16 cellular contexts compared by ENCODE assay signal in genomic region chrX:132689741-132690140, GRCh38.
DNase-seq lines count a peak whose midpoint lies in the region; FAIRE-seq and TF ChIP-seq lines count a peak whose summit lies in the region.
"Had no signal": no experiment of that assay in that cellular context is flagged by ENCODE, and none has a peak within 500 bp of the region (broad histone marks: within the 10 kb centered on the region; RNA-seq: fewer than 3 reads in every experiment).

No MANE protein-coding gene starts in this region.

- H3K4me2 ChIP-seq in H1 (ENCODE audit: insufficient read depth in 1 of 2, low read depth in 2 of 2, low read length in 2 of 2) = no peak overlapping the region
- no peak overlapping the region for H3K4me2 ChIP-seq in GM23248 (ENCODE audit: unreplicated experiment)

- intact Hi-C loops in lower leg skin (cut with DNase I; ENCODE audit: low total_unique reads) = no loop called here

- H3F3A ChIP-seq in GM23248 (ENCODE audit: insufficient read depth) = no peaks in the 10 kb centered on the region

- H2BK15ac ChIP-seq in H1 (ENCODE audit: low read length) = no peak overlapping the region

- no peak overlapping the region for H2BK20ac ChIP-seq in H1 (ENCODE audit: low read length)

- H3K79me1 ChIP-seq in H1 (ENCODE audit: low read depth, low read length) = no peaks in the 10 kb centered on the region

- H3K27me3 ChIP-seq in H1 (replicated peaks in 1 of 4; ENCODE audit: control insufficient read depth in 3 of 4, extremely low read depth in 1 of 4, insufficient read depth in 3 of 4, low read length in 3 of 4) (peaks cover 0 to 3% (median 0%) of the 10 kb centered on the region in 4 experiments; a peak in 2 of 7 replicates), GM23248 (replicated peaks; ENCODE audit: insufficient read depth) (no peaks in the 10 kb centered on the region)

- no peak overlapping the region for H2BK120ac ChIP-seq in H1 (replicated peaks; ENCODE audit: low read depth, low read length)

- H2AFZ ChIP-seq in H1 (ENCODE audit: low read length) (no peak overlapping the region), GM23248 (no peak overlapping the region)

- no peak overlapping the region for H4K8ac ChIP-seq in H1 (ENCODE audit: extremely low read depth, insufficient read depth, low read length)

- TF ChIP-seq EP300 in H1 (IDR thresholded peaks at IDR 0.05; ENCODE audit: borderline replicate concordance in 1 of 2, low read depth in 2 of 2, low read length in 2 of 2) = no peak

- no peak for TF ChIP-seq CTCF in H1 (IDR thresholded peaks at IDR 0.05; ENCODE audit: control extremely low read depth in 1 of 3, insufficient read depth in 1 of 3, low read depth in 1 of 3, low read length in 3 of 3)
- no peak for TF ChIP-seq CTCF in lower leg skin (IDR thresholded peaks at IDR 0.05)

- no peak overlapping the region for H4K5ac ChIP-seq in H1 (ENCODE audit: insufficient read length, low read depth, low read length)

- H3K9me2 ChIP-seq in GM23248 (ENCODE audit: insufficient read depth) = no peaks in the 10 kb centered on the region

- CTCF ChIA-PET in H1 (lab: Charles Lee; ENCODE audit: partially characterized antibody) = interaction anchor here (0.7 to 1.8 kb wide), 4 partner anchors 12 to 47 kb away, joined by 3 to 4 read pairs (median 4); no protein-coding TSS in a partner anchor

- TF ChIP-seq RAD21 in H1 (IDR thresholded peaks at IDR 0.05 in 1 of 2, conservative IDR thresholded peaks at IDR 0.05 in 1 of 2; ENCODE audit: low read depth in 2 of 2, low read length in 2 of 2) = no peak

- DNase-seq in COLO829 (ENCODE audit: low spot score) = peak; percentile 3
- DNase-seq in SK-N-MC (ENCODE audit: low read depth, low spot score) = no peak
- no peak for DNase-seq in H1 (ENCODE audit: low read depth in 1 of 2, low spot score in 2 of 2)
- DNase-seq in iPS-NIHi7 (ENCODE audit: extremely low spot score) = no peak
- no peak for DNase-seq in lower leg skin (ENCODE audit: low spot score in 2 of 2)
- no peak for DNase-seq in NCI-H524 (lab: John Stamatoyannopoulos, UW)
- DNase-seq in GM23248 = no peak
- DNase-seq: AML-193; CD4-positive, alpha-beta T cell; DMS153; DMS79; GDM1; HCEC 1CT had no signal

- H3K4me3 ChIP-seq in SK-N-MC = peak overlapping the region; percentile 64
- H3K4me3 ChIP-seq in H1 (ENCODE audit: extremely low read depth in 1 of 4, insufficient read depth in 2 of 4, low read depth in 3 of 4, low read length in 4 of 4) = no peak overlapping the region
- H3K4me3 ChIP-seq in lower leg skin (ENCODE audit: low read depth, poor library complexity, severe bottlenecking) = no peak overlapping the region
- no peak overlapping the region for H3K4me3 ChIP-seq in GM23248

- TF ChIP-seq POLR2A in H1 (IDR thresholded peaks at IDR 0.05; ENCODE audit: control extremely low read depth in 1 of 2, low read depth in 2 of 2, low read length in 2 of 2) (no peak), lower leg skin (IDR thresholded peaks at IDR 0.05) (no peak)

- H3K23ac ChIP-seq in H1 (ENCODE audit: insufficient read length) = no peak overlapping the region

- in situ Hi-C loops in GM23248 (cut with MboI) = no loop called here

- H3K27ac ChIP-seq in SK-N-MC (peak overlapping the region; percentile 60; the same call in 1 of the 2 replicates), H1 (ENCODE audit: low read depth, low read length) (no peak overlapping the region), GM23248 (no peak overlapping the region)
- H3K27ac ChIP-seq: C4-2B had no signal

- H3K36me3 ChIP-seq in SK-N-MC (ENCODE audit: insufficient read depth, low read length) (no peaks in the 10 kb centered on the region), H1 (ENCODE audit: control insufficient read depth in 2 of 4, insufficient read depth in 4 of 4, low read length in 3 of 4) (no peaks in the 10 kb centered on the region), GM23248 (ENCODE audit: low read depth) (no peaks in the 10 kb centered on the region)

- no peak overlapping the region for H3K14ac ChIP-seq in H1 (ENCODE audit: insufficient read length)

- no peak overlapping the region for H4K91ac ChIP-seq in H1 (replicated peaks; ENCODE audit: insufficient read length, low read length)

- H3K9me3 ChIP-seq in SK-N-MC (ENCODE audit: low read depth, low read length) = no peaks in the 10 kb centered on the region
- H3K9me3 ChIP-seq in H1 (ENCODE audit: insufficient read depth in 2 of 2, low read depth in 1 of 2, low read length in 1 of 2) = no peaks in the 10 kb centered on the region
- H3K9me3 ChIP-seq in GM23248 (ENCODE audit: low read depth) = no peaks in the 10 kb centered on the region

- no peak overlapping the region for H3K4ac ChIP-seq in H1 (replicated peaks; ENCODE audit: insufficient read length, low read depth, low read length)

- 60% methylated on average over 5 of the region's 5 CpGs; no CpG with 5 or more reads in 1 of the 2 experiments for WGBS in H1 (ENCODE audit: extremely low coverage in 1 of 2, insufficient coverage in 1 of 2, insufficient read length in 1 of 2, insufficient replicate concordance in 2 of 2, low coverage in 1 of 2, low lambda C conversion rate in 2 of 2, missing lambda C conversion rate in 1 of 2), 2 experiments
- WGBS in lower leg skin, 2 donors = 37 to 38% methylated on average over 5 of the region's 5 CpGs
- WGBS in GM23248 (ENCODE audit: low coverage in 1 of 2, low lambda C conversion rate in 2 of 2, missing lambda C conversion rate in 2 of 2), 2 experiments = 51 to 57% methylated on average over 4 to 5 of the region's 5 CpGs

- H3K18ac ChIP-seq in H1 (ENCODE audit: extremely low read depth, low read length) = no peak overlapping the region

- H3K9ac ChIP-seq in SK-N-MC (ENCODE audit: insufficient read length) = no peak overlapping the region
- H3K9ac ChIP-seq in H1 (replicated peaks in 1 of 4; ENCODE audit: extremely low read depth in 1 of 4, low read depth in 3 of 4, low read length in 3 of 4) = no peak overlapping the region
- no peak overlapping the region for H3K9ac ChIP-seq in GM23248

- peak; percentile 66 for FAIRE-seq in H1 (lab: Jason Lieb, UNC)
- FAIRE-seq: GM12892, GM18507 had no signal

- no peaks in the 10 kb centered on the region for H3K79me2 ChIP-seq in H1 (ENCODE audit: control insufficient read depth in 1 of 2, insufficient read depth in 2 of 2, low read length in 2 of 2)
- H3K79me2 ChIP-seq in GM23248 (ENCODE audit: insufficient read depth) = no peaks in the 10 kb centered on the region

- POLR2A ChIA-PET in H1 (lab: Charles Lee; ENCODE audit: partially characterized antibody) = no interaction called here

- no peak overlapping the region for H3K56ac ChIP-seq in H1 (replicated peaks; ENCODE audit: insufficient read length, low read depth, low read length)

- peaks cover 0 to 2% (median under 1%) of the 10 kb centered on the region in 4 experiments; a peak in 3 of 7 replicates for H3K4me1 ChIP-seq in H1 (replicated peaks in 1 of 4; ENCODE audit: control insufficient read depth in 3 of 4, insufficient read depth in 4 of 4, low read length in 3 of 4)
- H3K4me1 ChIP-seq in GM23248 (ENCODE audit: insufficient read depth) = no peaks in the 10 kb centered on the region

- H3K23me2 ChIP-seq in H1 (ENCODE audit: low read depth, low read length) = no peaks in the 10 kb centered on the region

- H2BK12ac ChIP-seq in H1 (ENCODE audit: low read depth, low read length) = no peak overlapping the region

- H2BK5ac ChIP-seq in H1 (ENCODE audit: low read depth, low read length) = no peak overlapping the region

- H2AK5ac ChIP-seq in H1 (ENCODE audit: low read depth, low read length) = no peak overlapping the region

- H4K20me1 ChIP-seq in H1 (replicated peaks in 1 of 2; ENCODE audit: control insufficient read depth in 1 of 2, insufficient read depth in 2 of 2, low read length in 2 of 2) = no peaks in the 10 kb centered on the region
- no peaks in the 10 kb centered on the region for H4K20me1 ChIP-seq in GM23248 (ENCODE audit: insufficient read depth)

TF ChIP-seq in H1, 55 proteins besides CTCF, POLR2A, EP300 and RAD21 (continues in another document):
- TF ChIP-seq RNF2 (IDR thresholded peaks at IDR 0.05; ENCODE audit: borderline replicate concordance, low read depth, low read length, missing control alignments, poor library complexity, severe bottlenecking) = no peak
- TF ChIP-seq, protein P1, sequence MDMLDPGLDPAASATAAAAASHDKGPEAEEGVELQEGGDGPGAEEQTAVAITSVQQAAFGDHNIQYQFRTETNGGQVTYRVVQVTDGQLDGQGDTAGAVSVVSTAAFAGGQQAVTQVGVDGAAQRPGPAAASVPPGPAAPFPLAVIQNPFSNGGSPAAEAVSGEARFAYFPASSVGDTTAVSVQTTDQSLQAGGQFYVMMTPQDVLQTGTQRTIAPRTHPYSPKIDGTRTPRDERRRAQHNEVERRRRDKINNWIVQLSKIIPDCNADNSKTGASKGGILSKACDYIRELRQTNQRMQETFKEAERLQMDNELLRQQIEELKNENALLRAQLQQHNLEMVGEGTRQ (IDR thresholded peaks at IDR 0.05; ENCODE audit: low read length) = no peak
- no peak for TF ChIP-seq ASH2L (IDR thresholded peaks at IDR 0.05; ENCODE audit: low read length)
- TF ChIP-seq RXRA (IDR thresholded peaks at IDR 0.05; ENCODE audit: insufficient read depth, low read depth, low read length) = no peak
- no peak for TF ChIP-seq TCF12 (IDR thresholded peaks at IDR 0.05; ENCODE audit: low read depth, low read length)
- TF ChIP-seq JUND (IDR thresholded peaks at IDR 0.05; ENCODE audit: low read length) = no peak
- TF ChIP-seq EGR1 (IDR thresholded peaks at IDR 0.05; ENCODE audit: borderline replicate concordance, low read depth, low read length) = no peak
- TF ChIP-seq CTBP2 (IDR thresholded peaks at IDR 0.05; ENCODE audit: borderline replicate concordance, insufficient read depth, insufficient read length, low read length) = no peak
- TF ChIP-seq KDM1A (IDR thresholded peaks at IDR 0.05; ENCODE audit: borderline replicate concordance, low read length) = no peak
- TF ChIP-seq SIN3A (conservative IDR thresholded peaks at IDR 0.05 in 1 of 2, IDR thresholded peaks at IDR 0.05 in 1 of 2; ENCODE audit: low read depth in 1 of 2, low read length in 2 of 2) = no peak
- no peak for TF ChIP-seq KDM4A (IDR thresholded peaks at IDR 0.05; ENCODE audit: low read depth, low read length, severe bottlenecking)
- TF ChIP-seq TAF7 (optimal IDR thresholded peaks at IDR 0.05; ENCODE audit: borderline replicate concordance, low read depth, low read length) = no peak
- TF ChIP-seq GABPA (IDR thresholded peaks at IDR 0.05; ENCODE audit: borderline replicate concordance, insufficient read depth, low read length) = no peak
